In genomic region chr17:35022536-35023063, GRCh38 we compare ENCODE assay signal across 8 cellular contexts. TPM values are rescaled to one million over a fixed set of nuclear protein-coding genes. Genes with fewer than 3 reads are reported as not detected.
DNase-seq lines count a peak whose midpoint lies in the region; TF ChIP-seq lines count a peak whose summit lies in the region.

No MANE protein-coding gene starts in this region.

- DNase-seq in NCI-H2081 (lab: John Stamatoyannopoulos, UW) (peak; percentile 35 to 76), NCI-H2081 treated with DMSO at 0.1 percent for 48 hours (lab: John Stamatoyannopoulos, UW) (no peak), PC-9 (peak in 1 of 2 experiments; percentile 61), fibroblast of the conjunctiva (ENCODE audit: low read depth) (peak; percentile 75), osteoblast (ENCODE audit: insufficient read length, low spot score, missing footprints) (peak; percentile 95), superior temporal gyrus (ENCODE audit: extremely low spot score) (peak; percentile 95), iPS-NIHi7 (ENCODE audit: extremely low spot score) (no peak)
- DNase-seq in activated T-helper 9 cell treated with anti-CD3 and anti-CD28 coated beads, Interleukin-2, amount 50 U/mL, for 16 hours (ENCODE audit: low read depth), result peak; percentile 59

- TF ChIP-seq CTCF in PC-9 (conservative IDR thresholded peaks at IDR 0.05) (no peak), osteoblast (IDR thresholded peaks at IDR 0.05; ENCODE audit: extremely low read depth, low read depth, low read length) (peak; percentile 51)

- H3K4me1 ChIP-seq in PC-9 (replicated peaks; ENCODE audit: insufficient read depth), result peaks cover 51% of the 10 kb centered on the region
- peaks cover 18% of the 10 kb centered on the region for H3K4me1 ChIP-seq in osteoblast (ENCODE audit: insufficient read depth, low read length)

- BruUV-seq in PC-9 (replicated peaks; lab: Mats Ljungman, UMichigan), result no TSS peak

- H3K9me3 ChIP-seq in PC-9 (ENCODE audit: insufficient read depth, low read depth) (no peaks in the 10 kb centered on the region), osteoblast (ENCODE audit: low read depth, low read length) (no peaks in the 10 kb centered on the region)

- H3K79me2 ChIP-seq in PC-9 (ENCODE audit: low read depth) (no peaks in the 10 kb centered on the region), osteoblast (ENCODE audit: insufficient read depth, low read length) (peaks cover 20% of the 10 kb centered on the region)

- H2AFZ ChIP-seq in PC-9, result no peak overlapping the region
- peak overlapping the region; percentile 77 for H2AFZ ChIP-seq in osteoblast (ENCODE audit: low read length)

- POLR2A ChIA-PET in PC-9 (lab: Charles Lee; ENCODE audit: unreplicated experiment), result no interaction called here

- H4K20me1 ChIP-seq in PC-9 (ENCODE audit: insufficient read depth) (peaks cover 7% of the 10 kb centered on the region; the same call in 1 of the 2 replicates), osteoblast (ENCODE audit: insufficient read depth, low read length) (no peaks in the 10 kb centered on the region)

- H3K4me3 ChIP-seq in PC-9 (no peak overlapping the region), osteoblast (ENCODE audit: insufficient read depth, low read length) (peak overlapping the region; percentile 16)

- peak overlapping the region; percentile 2; the same call in 1 of the 2 replicates for H3K4me2 ChIP-seq in PC-9
- H3K4me2 ChIP-seq in osteoblast (ENCODE audit: insufficient read depth, low read length), result peak overlapping the region; percentile 60

- H3K27me3 ChIP-seq in PC-9 (ENCODE audit: insufficient read depth, low read depth), result no peaks in the 10 kb centered on the region
- no peaks in the 10 kb centered on the region for H3K27me3 ChIP-seq in osteoblast (ENCODE audit: insufficient read depth, low read length)

- no peaks in the 10 kb centered on the region for H3K36me3 ChIP-seq in PC-9 (ENCODE audit: low read depth)
- peaks cover 21% of the 10 kb centered on the region for H3K36me3 ChIP-seq in osteoblast (ENCODE audit: insufficient read depth, low read length)

- H3K27ac ChIP-seq in PC-9, result peak overlapping the region; percentile 40
- H3K27ac ChIP-seq in osteoblast (ENCODE audit: low read depth, low read length), result peak overlapping the region; percentile 92

- intact Hi-C loops in PC-9 (cut with micrococcal nuclease; ENCODE audit: unreplicated experiment), result loop anchor here (5.0 kb wide), 1 partner anchor 65 kb away; no protein-coding TSS in a partner anchor

- H3K9me2 ChIP-seq in PC-9 (ENCODE audit: insufficient read depth), result no peaks in the 10 kb centered on the region

- CTCF ChIA-PET in PC-9 (lab: Charles Lee), result no interaction called here

- peaks cover 32% of the 10 kb centered on the region; the same call in 1 of the 2 replicates for H3F3A ChIP-seq in PC-9 (ENCODE audit: insufficient read depth, low read depth)

RNA-seq across cellular contexts. Expression of gene RFFL, which starts 40.9 kb away (rescaled TPM):
- total RNA-seq in PC-9 (2021) (36.7 and 38.1 TPM in 2 replicates), osteoblast (15.2 and 15.6 TPM in 2 replicates)

RNA-seq across cellular contexts. Expression of gene LIG3, which starts 42.3 kb away (rescaled TPM):
- total RNA-seq in PC-9 (2021) (25.0 and 25.5 TPM in 2 replicates), osteoblast (22.1 and 26.1 TPM in 2 replicates)

Comparison
In these comparisons a context has a peak if more than half of its experiments do, and no peak if none do; other contexts are left out.
1. DNase-seq: peak in NCI-H2081 (2 of 2), activated T-helper 9 cell treated with anti-CD3 and anti-CD28 coated beads, Interleukin-2, amount 50 U/mL, for 16 hours (single experiment), fibroblast of the conjunctiva (single experiment), osteoblast (single experiment) and superior temporal gyrus (single experiment); none in NCI-H2081 treated with DMSO at 0.1 percent for 48 hours (single experiment) and iPS-NIHi7 (single experiment).